ENCODE assay signal across 1 cellular context in the genomic region with DNA sequence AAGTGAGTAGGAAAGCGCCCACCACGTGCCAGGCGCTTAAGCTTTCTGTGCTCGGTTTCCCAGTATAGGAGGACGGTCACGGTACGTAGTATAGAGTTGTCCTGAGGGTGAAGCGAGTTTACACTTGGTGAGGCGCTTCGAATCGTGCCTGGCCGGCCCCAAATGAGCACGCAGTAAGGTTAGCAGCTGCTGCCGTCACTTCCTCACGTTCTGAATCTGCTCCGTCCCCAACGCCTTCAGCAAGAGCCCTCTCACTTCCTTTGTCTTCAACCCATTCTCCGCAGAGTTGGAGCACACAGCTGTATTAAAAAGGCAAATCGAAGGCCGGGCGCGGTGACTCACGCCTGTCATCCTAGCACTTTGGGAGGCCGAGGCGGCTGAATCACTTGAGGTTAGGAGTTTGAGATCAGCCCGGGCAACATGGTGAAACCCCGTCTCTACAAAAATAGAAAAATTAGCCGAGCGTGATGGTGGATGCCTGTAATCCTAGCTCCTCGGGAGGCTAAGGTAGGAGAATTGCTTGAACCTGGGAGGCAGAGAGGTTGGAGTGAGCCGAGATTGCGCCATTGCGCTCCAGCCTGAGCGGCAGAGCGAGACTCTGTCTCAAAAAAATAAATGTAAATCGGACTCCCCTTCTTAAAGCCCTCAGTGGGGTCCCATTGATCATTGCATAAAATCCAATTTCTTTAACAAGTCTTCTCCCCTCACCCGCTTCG.
TF ChIP-seq lines count a peak whose summit lies in the region.

No MANE protein-coding gene starts in this region.

TF ChIP-seq in SK-N-SH, 30 proteins besides CTCF, POLR2A, EP300 and RAD21 (continued from another document):
- peak; percentile 84; the same call in 1 of the 2 replicates for TF ChIP-seq SIN3A (IDR thresholded peaks at IDR 0.05; ENCODE audit: borderline replicate concordance, low read depth, low read length)
- TF ChIP-seq JUND (IDR thresholded peaks at IDR 0.05) = peak; percentile 66
- no peak for TF ChIP-seq TEAD4 (IDR thresholded peaks at IDR 0.05; ENCODE audit: borderline replicate concordance, insufficient read depth)
- peak; percentile 53; the same call in 1 of the 2 replicates for TF ChIP-seq TCF12 (IDR thresholded peaks at IDR 0.05)
- TF ChIP-seq SMC3 (IDR thresholded peaks at IDR 0.05; ENCODE audit: low read depth, low read length) = no peak
- TF ChIP-seq NRF1 (IDR thresholded peaks at IDR 0.05; ENCODE audit: low read depth, low read length) = no peak
- TF ChIP-seq MAX (IDR thresholded peaks at IDR 0.05; ENCODE audit: low read depth) = peak; percentile 90
- TF ChIP-seq, protein P1, sequence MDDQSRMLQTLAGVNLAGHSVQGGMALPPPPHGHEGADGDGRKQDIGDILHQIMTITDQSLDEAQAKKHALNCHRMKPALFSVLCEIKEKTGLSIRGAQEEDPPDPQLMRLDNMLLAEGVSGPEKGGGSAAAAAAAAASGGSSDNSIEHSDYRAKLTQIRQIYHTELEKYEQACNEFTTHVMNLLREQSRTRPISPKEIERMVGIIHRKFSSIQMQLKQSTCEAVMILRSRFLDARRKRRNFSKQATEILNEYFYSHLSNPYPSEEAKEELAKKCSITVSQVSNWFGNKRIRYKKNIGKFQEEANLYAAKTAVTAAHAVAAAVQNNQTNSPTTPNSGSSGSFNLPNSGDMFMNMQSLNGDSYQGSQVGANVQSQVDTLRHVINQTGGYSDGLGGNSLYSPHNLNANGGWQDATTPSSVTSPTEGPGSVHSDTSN (IDR thresholded peaks at IDR 0.05) = peak; percentile 35
- no peak for TF ChIP-seq RFX5 (IDR thresholded peaks at IDR 0.05; ENCODE audit: low read length)
- no peak for TF ChIP-seq FOXM1 (IDR thresholded peaks at IDR 0.05; ENCODE audit: low read depth)
- no peak for TF ChIP-seq CHD2 (IDR thresholded peaks at IDR 0.05; ENCODE audit: low read length, partially characterized antibody)
- 0 out of 2 replicates have a peak, but pooled peaks have one; percentile 7 for TF ChIP-seq ZBTB33 (IDR thresholded peaks at IDR 0.05; ENCODE audit: borderline replicate concordance, low read depth)
- no peak for TF ChIP-seq FOXJ3 (CRISPR knock-in tag; IDR thresholded peaks at IDR 0.05)
- no peak for TF ChIP-seq RCOR1 (IDR thresholded peaks at IDR 0.05; ENCODE audit: low read length)
- no peak; the same call in none of the 2 replicates for TF ChIP-seq MXI1 (IDR thresholded peaks at IDR 0.05; ENCODE audit: low read depth, low read length)
- TF ChIP-seq GABPA (IDR thresholded peaks at IDR 0.05; ENCODE audit: low read depth) = peak; percentile 43
- TF ChIP-seq REST (IDR thresholded peaks at IDR 0.05; ENCODE audit: low read depth, low read length) = no peak
- TF ChIP-seq ELF1 (IDR thresholded peaks at IDR 0.05) = no peak
- TF ChIP-seq EZH2phosphoT487 (IDR thresholded peaks at IDR 0.05; ENCODE audit: borderline replicate concordance, low read depth) = no peak
- TF ChIP-seq, protein P2, sequence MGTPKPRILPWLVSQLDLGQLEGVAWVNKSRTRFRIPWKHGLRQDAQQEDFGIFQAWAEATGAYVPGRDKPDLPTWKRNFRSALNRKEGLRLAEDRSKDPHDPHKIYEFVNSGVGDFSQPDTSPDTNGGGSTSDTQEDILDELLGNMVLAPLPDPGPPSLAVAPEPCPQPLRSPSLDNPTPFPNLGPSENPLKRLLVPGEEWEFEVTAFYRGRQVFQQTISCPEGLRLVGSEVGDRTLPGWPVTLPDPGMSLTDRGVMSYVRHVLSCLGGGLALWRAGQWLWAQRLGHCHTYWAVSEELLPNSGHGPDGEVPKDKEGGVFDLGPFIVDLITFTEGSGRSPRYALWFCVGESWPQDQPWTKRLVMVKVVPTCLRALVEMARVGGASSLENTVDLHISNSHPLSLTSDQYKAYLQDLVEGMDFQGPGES (IDR thresholded peaks at IDR 0.05; ENCODE audit: low read depth, low read length) = no peak
- TF ChIP-seq MEF2A (IDR thresholded peaks at IDR 0.05; ENCODE audit: borderline replicate concordance, low read depth) = no peak
- peak; percentile 40; the same call in 1 of the 2 replicates for TF ChIP-seq TAF1 (IDR thresholded peaks at IDR 0.05; ENCODE audit: borderline replicate concordance, low read depth, low read length)
- TF ChIP-seq GATA2 (CRISPR knock-in tag; IDR thresholded peaks at IDR 0.05) = no peak
- TF ChIP-seq RXRA (IDR thresholded peaks at IDR 0.05; ENCODE audit: borderline replicate concordance, low read depth) = no peak
- peak; percentile 21; the same call in 1 of the 2 replicates for TF ChIP-seq POLR2AphosphoS5 (IDR thresholded peaks at IDR 0.05; ENCODE audit: low read depth, low read length)
- no peak for TF ChIP-seq NFIC (IDR thresholded peaks at IDR 0.05; ENCODE audit: borderline replicate concordance)
